Comparison of ENCODE assay signal across 12 cellular contexts in the genomic region with DNA sequence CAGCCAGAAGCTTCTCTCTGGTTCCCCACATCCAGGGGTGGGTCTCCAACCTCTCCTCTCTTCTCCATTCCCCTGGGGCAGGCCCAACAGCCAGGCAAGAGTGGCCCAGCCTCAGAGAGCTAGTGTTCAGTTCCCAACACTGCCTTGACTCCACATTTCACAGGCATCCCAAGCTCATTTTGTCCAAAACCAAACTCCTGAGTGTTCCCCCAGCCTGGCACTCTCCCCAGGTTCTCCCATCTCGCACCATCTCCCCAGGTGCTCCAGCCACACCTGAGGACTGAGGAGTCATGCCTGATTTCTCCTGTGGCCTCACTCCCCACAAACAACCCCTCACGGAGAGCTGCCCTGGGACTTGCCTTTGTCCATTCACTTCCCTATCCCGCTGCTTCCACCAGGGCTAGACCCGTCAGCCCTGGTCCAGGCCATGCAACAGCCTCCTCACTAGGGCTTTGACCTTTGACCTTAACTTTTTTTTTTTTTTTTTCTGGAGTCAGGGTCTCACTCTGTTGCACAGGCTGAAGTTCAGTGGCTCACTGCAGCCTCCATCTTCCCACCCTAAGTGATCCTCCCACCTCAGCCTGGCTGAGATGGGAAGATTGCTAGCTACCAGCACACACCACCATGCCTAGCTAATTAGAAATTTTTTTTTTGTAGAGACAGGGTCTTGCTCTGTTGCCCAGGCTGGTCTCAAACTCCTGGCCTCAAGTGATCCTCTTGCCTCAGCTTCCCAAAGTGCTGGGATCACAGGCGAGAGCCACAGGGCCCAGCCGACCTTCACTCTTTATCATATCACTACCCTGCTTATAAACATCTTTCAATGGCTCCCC. TPM values are rescaled to one million over a fixed set of nuclear protein-coding genes. Genes with fewer than 3 reads are reported as not detected.
DNase-seq lines count a peak whose midpoint lies in the region; ATAC-seq and TF ChIP-seq lines count a peak whose summit lies in the region.
"Had no signal": no experiment of that assay in that cellular context is flagged by ENCODE, and none has a peak within 500 bp of the region (broad histone marks: within the 10 kb centered on the region; RNA-seq: fewer than 3 reads in every experiment).

No MANE protein-coding gene starts in this region.

- intact Hi-C loops in left lung (cut with DNase I) (no loop called here), upper lobe of right lung (cut with DNase I) (loop anchor here (10.0 kb wide), 1 partner anchor 167 kb away; no protein-coding TSS in a partner anchor)

- TF ChIP-seq CTCF in Peyer's patch (IDR thresholded peaks at IDR 0.05) (no peak), left lung (IDR thresholded peaks at IDR 0.05) (no peak), upper lobe of right lung (IDR thresholded peaks at IDR 0.05) (no peak), WERI-Rb-1 (IDR thresholded peaks at IDR 0.05; ENCODE audit: low read depth, low read length) (no peak)

- H3K9me3 Mint-ChIP-seq in stimulated activated naive CD8-positive, alpha-beta T cell treated with anti-CD3 and anti-CD28 coated beads, Interleukin-15, Interleukin-2, amounts not matched to agents 100 ng/mL and 50 ng/mL, for 24 hours: no peaks in the 10 kb centered on the region

- H3K4me3 ChIP-seq in Peyer's patch: peak overlapping the region in 1 of 4 donors; percentile 20
- H3K4me3 ChIP-seq in left lung: no peak overlapping the region
- H3K4me3 ChIP-seq in upper lobe of right lung: no peak overlapping the region
- H3K4me3 ChIP-seq in WERI-Rb-1 (ENCODE audit: low read depth, low read length): no peak overlapping the region

- peaks cover 79% of the 10 kb centered on the region for H3K4me1 Mint-ChIP-seq in stimulated activated naive CD8-positive, alpha-beta T cell treated with anti-CD3 and anti-CD28 coated beads, Interleukin-15, Interleukin-2, amounts not matched to agents 100 ng/mL and 50 ng/mL, for 24 hours (ENCODE audit: low read depth)

- no peak for ATAC-seq in stimulated activated naive CD8-positive, alpha-beta T cell treated with anti-CD3 and anti-CD28 coated beads, Interleukin-15, Interleukin-2, amounts not matched to agents 100 U/mL and 50 U/mL, for 24 hours
- ATAC-seq in left lung (no peak), upper lobe of right lung (no peak)

- peaks cover under 1% of the 10 kb centered on the region for H3K36me3 Mint-ChIP-seq in stimulated activated naive CD8-positive, alpha-beta T cell treated with anti-CD3 and anti-CD28 coated beads, Interleukin-15, Interleukin-2, amounts not matched to agents 100 ng/mL and 50 ng/mL, for 24 hours (ENCODE audit: low read depth)

- TF ChIP-seq POLR2A in Peyer's patch (IDR thresholded peaks at IDR 0.05): no peak

- in situ Hi-C loops in G401 (cut with HindIII; ENCODE audit: low sequenced_read_pairs): loop anchor here (5.0 kb wide), 1 partner anchor 39 kb away; no protein-coding TSS in a partner anchor

- H3K27ac Mint-ChIP-seq in stimulated activated naive CD8-positive, alpha-beta T cell treated with anti-CD3 and anti-CD28 coated beads, Interleukin-15, Interleukin-2, amounts not matched to agents 100 ng/mL and 50 ng/mL, for 24 hours: peak overlapping the region; percentile 96

- H3K27me3 ChIP-seq in Peyer's patch (no peaks in the 10 kb centered on the region), left lung (no peaks in the 10 kb centered on the region), upper lobe of right lung (no peaks in the 10 kb centered on the region), WERI-Rb-1 (ENCODE audit: insufficient read depth, low read depth, severe bottlenecking) (no peaks in the 10 kb centered on the region)

- H3K27ac ChIP-seq in Peyer's patch (peak overlapping the region; percentile 65 to 97 (median 70)), left lung (peak overlapping the region; percentile 56 to 91), upper lobe of right lung (peak overlapping the region; percentile 64), WERI-Rb-1 (no peak overlapping the region)

- H3K36me3 ChIP-seq in Peyer's patch (no peaks in the 10 kb centered on the region), left lung (no peaks in the 10 kb centered on the region), upper lobe of right lung (no peaks in the 10 kb centered on the region), WERI-Rb-1 (no peaks in the 10 kb centered on the region)

- H3K9me3 ChIP-seq in Peyer's patch (no peaks in the 10 kb centered on the region), left lung (no peaks in the 10 kb centered on the region), upper lobe of right lung (no peaks in the 10 kb centered on the region), WERI-Rb-1 (ENCODE audit: severe bottlenecking) (no peaks in the 10 kb centered on the region)
- H3K9me3 ChIP-seq: Caco-2, SK-N-SH had no signal

- H3K4me3 Mint-ChIP-seq in stimulated activated naive CD8-positive, alpha-beta T cell treated with anti-CD3 and anti-CD28 coated beads, Interleukin-15, Interleukin-2, amounts not matched to agents 100 ng/mL and 50 ng/mL, for 24 hours: peak overlapping the region; percentile 67

- DNase-seq in stimulated activated naive CD8-positive, alpha-beta T cell treated with anti-CD3 and anti-CD28 coated beads, Interleukin-15, Interleukin-2, amounts not matched to agents 100 U/mL and 50 U/mL, for 24 hours: no peak
- DNase-seq in Peyer's patch (peak in 1 of 3 donors; percentile 46), left lung (peak in 1 of 2 donors; percentile 62), upper lobe of right lung (no peak), WERI-Rb-1 (no peak), G401 (ENCODE audit: low spot score) (no peak)
- DNase-seq in stimulated activated CD4-positive, alpha-beta T cell treated with anti-CD3 and anti-CD28 coated beads, Interleukin-15, amount 100 ng/mL, for 24 hours: no peak
- DNase-seq: Caco-2, NCI-H1694 treated with DMSO at 0.1 percent for 48 hours, SK-N-SH had no signal

- H3K4me1 ChIP-seq in Peyer's patch (peaks cover 16 to 85% (median 62%) of the 10 kb centered on the region in 4 donors), left lung (peaks cover 18 to 87% of the 10 kb centered on the region in 2 donors), upper lobe of right lung (peaks cover 36% of the 10 kb centered on the region)

- no peaks in the 10 kb centered on the region for H3K27me3 Mint-ChIP-seq in stimulated activated naive CD8-positive, alpha-beta T cell treated with anti-CD3 and anti-CD28 coated beads, Interleukin-15, Interleukin-2, amounts not matched to agents 100 ng/mL and 50 ng/mL, for 24 hours

RNA-seq across cellular contexts. Expression of a gene that starts 3.9 kb away (rescaled TPM):
- 100 to 1,000 TPM in 1 of 4 donors, 10 to 100 TPM in 3; 53.8 to 122 (median 66.2) TPM for total RNA-seq in Peyer's patch
- total RNA-seq in left lung: 100 to 1,000 TPM in 1 of 2 donors, 10 to 100 TPM in 1; 52.3 to 101 TPM
- total RNA-seq in upper lobe of right lung: 65.6 TPM
- total RNA-seq in G401 (2014; rRNA removed; shearing (Covaris generic)): 27.8 and 31.3 TPM in 2 replicates

RNA-seq across cellular contexts. Expression of a gene that starts 29.3 kb away (rescaled TPM):
- total RNA-seq in Peyer's patch: not detected
- total RNA-seq in left lung: under 1 TPM in 1 of 2 donors, not detected in 1; 0.15 TPM
- 0.32 TPM for total RNA-seq in upper lobe of right lung
- not detected in 2 replicates for total RNA-seq in G401 (2014; rRNA removed; shearing (Covaris generic))
- total RNA-seq: Caco-2, temporal lobe had no signal

RNA-seq across cellular contexts. Expression of a gene that starts 34.7 kb away (rescaled TPM):
- total RNA-seq in Peyer's patch: not detected
- under 1 TPM in 1 of 2 donors, not detected in 1; 0.39 TPM for total RNA-seq in left lung
- total RNA-seq in upper lobe of right lung: not detected
- not detected in 2 replicates for total RNA-seq in G401 (2014; rRNA removed; shearing (Covaris generic))
- total RNA-seq: Caco-2, temporal lobe had no signal

RNA-seq across cellular contexts. Expression of a gene that starts 48.4 kb away (rescaled TPM):
- not detected for total RNA-seq in Peyer's patch
- not detected for total RNA-seq in left lung
- not detected for total RNA-seq in upper lobe of right lung
- not detected in 2 replicates for total RNA-seq in G401 (2014; rRNA removed; shearing (Covaris generic))
- total RNA-seq: Caco-2 had no signal

RNA-seq across cellular contexts. Expression of a gene that starts 52.7 kb away (rescaled TPM):
- total RNA-seq in Peyer's patch (1 to 10 TPM in 1 of 4 donors, under 1 TPM in 1, not detected in 2; 0.70 to 3.3 TPM), left lung (not detected), upper lobe of right lung (2.4 TPM)
- total RNA-seq in G401 (2014; rRNA removed; shearing (Covaris generic)): not detected in 2 replicates
